In the genomic region with DNA sequence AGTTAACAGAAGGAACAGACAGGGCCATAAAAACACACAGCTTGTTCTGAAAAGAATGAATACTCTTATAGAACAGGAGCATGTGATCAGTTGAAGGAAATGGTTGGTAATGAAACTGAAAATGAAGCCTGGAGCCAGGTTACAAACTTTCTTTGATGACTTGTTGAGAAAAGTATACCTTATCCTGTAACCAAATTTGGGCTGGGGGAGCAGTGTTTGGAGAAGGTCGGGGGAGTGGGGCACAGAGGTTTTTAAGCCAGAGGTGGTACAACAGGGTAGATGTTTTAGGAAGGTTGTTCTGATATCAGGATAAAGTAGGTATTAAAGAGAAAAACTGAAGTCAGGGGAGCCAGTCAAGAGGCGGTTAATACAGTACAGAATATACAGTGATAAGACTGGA, we compare ENCODE assay signal across 14 cellular contexts. TPM values are rescaled to one million over a fixed set of nuclear protein-coding genes. Genes with fewer than 3 reads are reported as not detected.
A peak's percentile ranks its signal among the peaks of the same experiment; 100 is the strongest.
DNase-seq lines count a peak whose midpoint lies in the region; ATAC-seq and TF ChIP-seq lines count a peak whose summit lies in the region.
"Had no signal": no experiment of that assay in that cellular context is flagged by ENCODE, and none has a peak within 500 bp of the region (broad histone marks: within the 10 kb centered on the region; RNA-seq: fewer than 3 reads in every experiment).

No MANE protein-coding gene starts in this region.

- no peaks in the 10 kb centered on the region for H3K9me3 ChIP-seq in mucosa of descending colon
- no peaks in the 10 kb centered on the region for H3K9me3 ChIP-seq in WERI-Rb-1 (ENCODE audit: severe bottlenecking)

- no peak overlapping the region for H3K27ac ChIP-seq in WERI-Rb-1

- no peaks in the 10 kb centered on the region for H3K4me1 ChIP-seq in mucosa of descending colon (ENCODE audit: low read depth)

- H3K36me3 ChIP-seq in mucosa of descending colon (ENCODE audit: low read depth), result no peaks in the 10 kb centered on the region
- H3K36me3 ChIP-seq in WERI-Rb-1, result peaks cover 17% of the 10 kb centered on the region

- peak; percentile 96 for ATAC-seq in GM18909 (IDR thresholded peaks at IDR 0.05; ENCODE audit: poor library complexity, unreplicated experiment)
- ATAC-seq in GM21717 (IDR thresholded peaks at IDR 0.05; ENCODE audit: unreplicated experiment), result peak; percentile 89
- ATAC-seq in HG03442 (IDR thresholded peaks at IDR 0.05; ENCODE audit: unreplicated experiment), result peak; percentile 96
- ATAC-seq in mucosa of descending colon, result peak; percentile 24
- ATAC-seq: left ventricle myocardium superior had no signal

- H3K27me3 ChIP-seq in WERI-Rb-1 (ENCODE audit: insufficient read depth, low read depth, severe bottlenecking), result no peaks in the 10 kb centered on the region

- intact Hi-C loops in mucosa of descending colon (cut with DNase I, micrococcal nuclease), result no loop called here

- TF ChIP-seq CTCF in mucosa of descending colon (IDR thresholded peaks at IDR 0.05) (no peak), WERI-Rb-1 (IDR thresholded peaks at IDR 0.05; ENCODE audit: low read depth, low read length) (no peak)

- no peak for DNase-seq in mucosa of descending colon
- no peak for DNase-seq in NCI-H1694 treated with DMSO at 0.1 percent for 48 hours (lab: John Stamatoyannopoulos, UW)
- DNase-seq in WERI-Rb-1, result no peak
- DNase-seq in NCI-H2081 (lab: John Stamatoyannopoulos, UW), result no peak
- no peak for DNase-seq in SK-N-DZ (ENCODE audit: low spot score)
- DNase-seq: activated gamma-delta T cell treated with Interleukin-2 at 50 U/mL for 16 hours; Karpas-422; left ventricle myocardium superior; SIG-M5; stimulated activated CD4-positive, alpha-beta T cell treated with anti-CD3 and anti-CD28 coated beads, Interleukin-12 subunit alpha, Interleukin-12 subunit beta, amount 100 ng/mL, for 4 hours had no signal

- H3K4me3 ChIP-seq in mucosa of descending colon, result no peak overlapping the region
- H3K4me3 ChIP-seq in WERI-Rb-1 (ENCODE audit: low read depth, low read length), result no peak overlapping the region

RNA-seq across cellular contexts. Expression of a gene that starts 8.2 kb away (rescaled TPM):
- 10 to 100 TPM; 15.4 to 22.0 (median 21.5) TPM for total RNA-seq in mucosa of descending colon
- polyA plus RNA-seq in SK-N-DZ (2014; cell fraction: cytosol; rRNA removed), result 54.1 and 56.6 TPM in 2 replicates
- polyA plus RNA-seq in SK-N-DZ (2014; cell fraction: nucleus; rRNA removed), result 53.7 and 57.0 TPM in 2 replicates

RNA-seq across cellular contexts. Expression of a gene that starts 8.3 kb away (rescaled TPM):
- 10 to 100 TPM in 2 of 3 donors, 1 to 10 TPM in 1; 9.3 to 29.6 (median 16.2) TPM for total RNA-seq in mucosa of descending colon
- 75.7 and 82.7 TPM in 2 replicates for polyA plus RNA-seq in SK-N-DZ (2014; cell fraction: cytosol; rRNA removed)
- polyA plus RNA-seq in SK-N-DZ (2014; cell fraction: nucleus; rRNA removed), result 51.6 and 54.3 TPM in 2 replicates

RNA-seq across cellular contexts. Expression of a gene that starts 16.3 kb away (rescaled TPM):
- total RNA-seq in mucosa of descending colon, result under 1 TPM in 1 of 3 donors, not detected in 2; 0.13 TPM
- polyA plus RNA-seq in SK-N-DZ (2014; cell fraction: cytosol; rRNA removed), result not detected in 2 replicates
- 0.07 TPM in 1 of 2 replicates, not detected in the other for polyA plus RNA-seq in SK-N-DZ (2014; cell fraction: nucleus; rRNA removed)
- total RNA-seq: ureter had no signal

Comparison
In these comparisons a context has a peak if more than half of its experiments do, and no peak if none do; other contexts are left out.
1. ATAC-seq: peak in every context shown above with its lines; median percentile 96 in GM18909; 96 in HG03442; 89 in GM21717; 24 in mucosa of descending colon.